Comparison of ENCODE assay signal across 8 cellular contexts in the genomic region with DNA sequence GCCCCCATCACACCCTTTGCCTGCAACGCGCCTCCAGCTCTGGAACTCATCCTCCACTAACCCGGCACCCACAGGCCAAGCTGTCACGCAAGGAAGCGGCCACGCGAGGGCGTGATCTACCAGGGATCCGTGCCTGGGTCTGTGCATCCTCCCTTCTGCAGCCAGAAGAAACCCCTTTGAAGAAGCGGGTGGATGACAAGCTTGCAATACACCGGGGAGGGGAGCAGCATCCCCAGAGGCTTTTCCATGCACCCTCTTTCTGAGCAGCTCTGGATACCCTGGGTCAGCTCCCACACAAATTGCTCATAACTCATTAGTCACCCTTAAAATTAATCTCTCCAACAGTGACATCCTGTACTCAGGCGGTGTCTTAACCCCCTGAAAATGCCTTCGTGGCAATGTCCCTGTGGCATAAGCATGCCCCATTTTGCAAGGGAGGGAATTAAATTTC. TPM values are rescaled to one million over a fixed set of nuclear protein-coding genes. Genes with fewer than 3 reads are reported as not detected.
A peak's percentile ranks its signal among the peaks of the same experiment; 100 is the strongest.
DNase-seq lines count a peak whose midpoint lies in the region; ATAC-seq, FAIRE-seq and TF ChIP-seq lines count a peak whose summit lies in the region.

No MANE protein-coding gene starts in this region.

- H3K4me1 Mint-ChIP-seq in natural killer cell = peaks cover 5 to 6% of the 10 kb centered on the region in 2 donors

- H3K27me3 Mint-ChIP-seq in natural killer cell (ENCODE audit: low read depth in 2 of 2) = peaks cover 0 to 8% of the 10 kb centered on the region in 2 donors

- no peak overlapping the region for H3K9ac ChIP-seq in NT2/D1 (ENCODE audit: insufficient read length, low read depth)

- no peaks in the 10 kb centered on the region for H3K27me3 ChIP-seq in NT2/D1 (ENCODE audit: insufficient read depth, insufficient read length)

- no peaks in the 10 kb centered on the region for H3K36me3 Mint-ChIP-seq in natural killer cell

- peaks cover 3% of the 10 kb centered on the region for H3K4me1 ChIP-seq in NT2/D1 (ENCODE audit: insufficient read depth, insufficient read length)

- no peak overlapping the region for H3K27ac ChIP-seq in C4-2B

- intact Hi-C loops in natural killer cell (cut with micrococcal nuclease) = no loop called here

- peak; percentile 84 for TF ChIP-seq CTCF in C4-2B (conservative IDR thresholded peaks at IDR 0.05)
- peak; percentile 44 for TF ChIP-seq CTCF in natural killer cell (IDR thresholded peaks at IDR 0.05)

- no peak overlapping the region for H3K4me3 Mint-ChIP-seq in natural killer cell

- H3K4me3 ChIP-seq in NT2/D1 (ENCODE audit: insufficient read length, low read depth) = no peak overlapping the region

- no peaks in the 10 kb centered on the region for H3K9me3 Mint-ChIP-seq in natural killer cell

- H3K27ac Mint-ChIP-seq in natural killer cell = no peak overlapping the region

- no peak for TF ChIP-seq POLR2A in H54 (IDR thresholded peaks at IDR 0.05; ENCODE audit: low read depth, low read length)
- no peak for TF ChIP-seq POLR2A in erythroblast (IDR thresholded peaks at IDR 0.05; ENCODE audit: low read length)

- FAIRE-seq in H54 (lab: Jason Lieb, UNC) = no peak

- H3K36me3 ChIP-seq in NT2/D1 (ENCODE audit: insufficient read depth, insufficient read length, low read length) = no peaks in the 10 kb centered on the region

- H3K9me3 ChIP-seq in NT2/D1 (ENCODE audit: insufficient read depth, low read length) = no peaks in the 10 kb centered on the region

- peak; percentile 62 for DNase-seq in H54 (ENCODE audit: insufficient read length, low spot score)
- DNase-seq in NT2/D1 (ENCODE audit: low read depth, low spot score) = peak; percentile 68
- peak; percentile 81 for DNase-seq in activated CD8-positive, alpha-beta memory T cell treated with anti-CD3 and anti-CD28 coated beads, Interleukin-2, amount 50 U/mL, for 4 hours
- peak; percentile 23 to 48 for DNase-seq in erythroblast (lab: John Stamatoyannopoulos, UW)
- DNase-seq in natural killer cell = peak; percentile 37
- peak; percentile 61 to 84 (median 71) for DNase-seq in stimulated activated naive CD4-positive, alpha-beta T cell (lab: John Stamatoyannopoulos, UW)

- peak; percentile 69 to 91 (median 77) for ATAC-seq in natural killer cell
- ATAC-seq in GM21447 (IDR thresholded peaks at IDR 0.05; ENCODE audit: unreplicated experiment) = no peak

RNA-seq across cellular contexts. Expression of gene PDCL3, which starts 47.6 kb away (rescaled TPM):
- 10 to 100 TPM; 22.3 to 27.3 (median 24.8) TPM for total RNA-seq in natural killer cell
